9 cellular contexts compared by ENCODE assay signal in genomic region chr10:101060036-101060950, GRCh38. TPM values are rescaled to one million over a fixed set of nuclear protein-coding genes. Genes with fewer than 3 reads are reported as not detected.
DNase-seq lines count a peak whose midpoint lies in the region; ATAC-seq, FAIRE-seq and TF ChIP-seq lines count a peak whose summit lies in the region.
"Had no signal": no experiment of that assay in that cellular context is flagged by ENCODE, and none has a peak within 500 bp of the region (broad histone marks: within the 10 kb centered on the region; RNA-seq: fewer than 3 reads in every experiment).

No MANE protein-coding gene starts in this region.

- H3K4me3 ChIP-seq in BJ (ENCODE audit: low read depth, low read length) (peak overlapping the region; percentile 86), liver (ENCODE audit: low read depth in 1 of 3, low read length in 3 of 3) (peak overlapping the region; percentile 76 to 96 (median 86))

- POLR2A ChIA-PET in BJ (lab: Charles Lee): interaction anchor here (1.0 to 1.8 kb wide), 3 partner anchors 8 to 82 kb away, joined by 7 to 21 read pairs (median 13); no protein-coding TSS in a partner anchor

- H3K27me3 Mint-ChIP-seq in dendritic cell treated with granulocyte-macrophage colony-stimulating factor and Interleukin-4, amounts not matched to agents 40 ng/mL and 50 ng/mL, for 4 days: peaks cover 42% of the 10 kb centered on the region

- peak overlapping the region; percentile 95 for H3K27ac Mint-ChIP-seq in dendritic cell treated with granulocyte-macrophage colony-stimulating factor and Interleukin-4, amounts not matched to agents 40 ng/mL and 50 ng/mL, for 4 days

- WGBS in liver: under 1% methylated on average over 37 of the region's 37 CpGs

- H3K36me3 ChIP-seq in BJ (ENCODE audit: control insufficient read depth, insufficient read depth, low read length) (no peaks in the 10 kb centered on the region), liver (ENCODE audit: control insufficient read depth in 4 of 4, insufficient read depth in 3 of 4, low read depth in 1 of 4, low read length in 3 of 4) (no peaks in the 10 kb centered on the region)

- TF ChIP-seq RAD21 in liver (IDR thresholded peaks at IDR 0.05): peak; percentile 87 to 92

- H3K9me3 Mint-ChIP-seq in dendritic cell treated with granulocyte-macrophage colony-stimulating factor and Interleukin-4, amounts not matched to agents 40 ng/mL and 50 ng/mL, for 4 days: no peaks in the 10 kb centered on the region

- DNase-seq in BJ (ENCODE audit: low read depth) (no peak), GM19239 (ENCODE audit: insufficient read length, low spot score) (peak; percentile 67), NCI-H510A treated with DMSO at 0.1 percent for 48 hours (lab: John Stamatoyannopoulos, UW) (peak; percentile 95)
- peak; percentile 95 for DNase-seq in activated CD4-positive, alpha-beta T cell treated with anti-CD3 and anti-CD28 coated beads for 48 hours
- peak; percentile 93 for DNase-seq in stimulated activated CD4-positive, alpha-beta T cell treated with anti-CD3 and anti-CD28 coated beads, Interleukin-4, amount 100 ng/mL, for 1 hour

- peaks cover 5% of the 10 kb centered on the region for H3K36me3 Mint-ChIP-seq in dendritic cell treated with granulocyte-macrophage colony-stimulating factor and Interleukin-4, amounts not matched to agents 40 ng/mL and 50 ng/mL, for 4 days (ENCODE audit: low read depth)

- H3K27me3 ChIP-seq in BJ (ENCODE audit: control insufficient read depth, insufficient read depth, low read length) (no peaks in the 10 kb centered on the region), liver (ENCODE audit: control insufficient read depth in 4 of 4, insufficient read depth in 4 of 4, low read length in 3 of 4) (peaks cover 0 to 4% (median under 1%) of the 10 kb centered on the region in 4 donors)

- H3K9ac ChIP-seq in liver (ENCODE audit: low read depth in 1 of 2, low read length in 2 of 2): peak overlapping the region; percentile 93 to 98

- peak; percentile 90 for FAIRE-seq in GM19239 (lab: Jason Lieb, UNC)
- FAIRE-seq: colon had no signal

- intact Hi-C loops in dendritic cell treated with granulocyte-macrophage colony-stimulating factor and Interleukin-4, amounts not matched to agents 40 ng/mL and 50 ng/mL, for 4 days (cut with micrococcal nuclease): loop anchor here (1.0 kb wide), 2 partner anchors 8 to 82 kb away; no protein-coding TSS in a partner anchor

- TF ChIP-seq CTCF in BJ (IDR thresholded peaks at IDR 0.05; ENCODE audit: insufficient read depth, low read depth, low read length) (peak; percentile 87), liver (IDR thresholded peaks at IDR 0.05; ENCODE audit: low read depth, low read length, missing input control) (peak; percentile 84)

- no peaks in the 10 kb centered on the region for H3K9me3 ChIP-seq in liver (ENCODE audit: control insufficient read depth in 4 of 4, low read length in 3 of 4)

- peak; percentile 38 for ATAC-seq in HG03442 (IDR thresholded peaks at IDR 0.05; ENCODE audit: unreplicated experiment)

- peak overlapping the region; percentile 98 to 100 for H3K27ac ChIP-seq in liver (ENCODE audit: low read depth in 1 of 2, low read length in 2 of 2)

- peak overlapping the region; percentile 86 for H3K4me3 Mint-ChIP-seq in dendritic cell treated with granulocyte-macrophage colony-stimulating factor and Interleukin-4, amounts not matched to agents 40 ng/mL and 50 ng/mL, for 4 days

- CTCF ChIA-PET in BJ (lab: Yijun Ruan, JAX): interaction anchor here (0.8 to 26.2 kb wide), 15 partner anchors 9 to 84 kb away, joined by 3 to 676 read pairs (median 7); partner anchors contain the start of genes LZTS2, PDZD7 and SFXN3

- peaks cover 54% of the 10 kb centered on the region for H3K4me1 Mint-ChIP-seq in dendritic cell treated with granulocyte-macrophage colony-stimulating factor and Interleukin-4, amounts not matched to agents 40 ng/mL and 50 ng/mL, for 4 days (ENCODE audit: low read depth)

- peaks cover 10 to 32% (median 21%) of the 10 kb centered on the region in 4 donors for H3K4me1 ChIP-seq in liver (ENCODE audit: control insufficient read depth in 4 of 4, insufficient read depth in 4 of 4, low read length in 3 of 4)

TF ChIP-seq in liver, 16 proteins besides CTCF, POLR2A, EP300 and RAD21:
- peak in 1 of 2 donors; percentile 64 for TF ChIP-seq GABPA (IDR thresholded peaks at IDR 0.05 in 1 of 2, conservative IDR thresholded peaks at IDR 0.05 in 1 of 2)
- TF ChIP-seq ZBTB33 (IDR thresholded peaks at IDR 0.05): peak; percentile 100
- no peak for TF ChIP-seq MAX (IDR thresholded peaks at IDR 0.05)

RNA-seq across cellular contexts. Expression of gene KAZALD1, which starts 1.5 kb away (rescaled TPM):
- polyA plus RNA-seq in BJ (2011; rRNA removed) (21.4 and 32.4 TPM in 2 replicates), liver (under 1 TPM; 0.21 to 0.50 TPM)
- polyA minus RNA-seq in BJ (2011; rRNA and poly(A)+ RNA removed): 18.1 and 21.5 TPM in 2 replicates
- total RNA-seq in liver: 1 to 10 TPM in 1 of 2 donors, under 1 TPM in 1; 0.92 to 1.2 TPM

RNA-seq across cellular contexts. Expression of gene SFXN3, which starts 29.3 kb away (rescaled TPM):
- polyA plus RNA-seq in BJ (2011; rRNA removed) (100 and 125 TPM in 2 replicates), liver (1 to 10 TPM; 1.7 to 3.8 TPM)
- polyA minus RNA-seq in BJ (2011; rRNA and poly(A)+ RNA removed): 93.5 and 151 TPM in 2 replicates
- total RNA-seq in liver: 10 to 100 TPM in 1 of 2 donors, 1 to 10 TPM in 1; 8.9 to 11.1 TPM

RNA-seq across cellular contexts. Expression of gene PDZD7, which starts 29.4 kb away (rescaled TPM):
- polyA plus RNA-seq in BJ (2011; rRNA removed): 0.53 and 0.86 TPM in 2 replicates
- polyA minus RNA-seq in BJ (2011; rRNA and poly(A)+ RNA removed): 0.26 and 0.57 TPM in 2 replicates
- total RNA-seq in liver: under 1 TPM in 1 of 2 donors, not detected in 1; 0.09 TPM
- under 1 TPM; 0.06 to 0.07 TPM for polyA plus RNA-seq in liver

Comparison
In these comparisons a context has a peak if more than half of its experiments do, and no peak if none do; other contexts are left out.
1. RNA of gene KAZALD1, which starts 1.5 kb away (polyA plus RNA-seq): 21.4 to 32.4 TPM in BJ; 0.21 to 0.50 TPM in liver; every median in the first group is over 10 times any median in the second.
2. RNA of gene SFXN3, which starts 29.3 kb away (polyA plus RNA-seq): 100 to 125 TPM in BJ; 1.7 to 3.8 TPM in liver; every median in the first group is over 10 times any median in the second.